Comparison of ENCODE assay signal across 8 cellular contexts in genomic region chr19:1408300-1409203, GRCh38. TPM values are rescaled to one million over a fixed set of nuclear protein-coding genes. Genes with fewer than 3 reads are reported as not detected.
DNase-seq lines count a peak whose midpoint lies in the region; ATAC-seq and TF ChIP-seq lines count a peak whose summit lies in the region.

No MANE protein-coding gene starts in this region.

- WGBS in esophagus squamous epithelium, 2 donors = 1 to 6% methylated on average over 13 to 17 of the region's 69 CpGs
- 0% methylated on average over 46 of the region's 69 CpGs; no CpG with 5 or more reads in 1 of the 2 donors for WGBS in transverse colon (ENCODE audit: low coverage in 1 of 2), 2 donors

- H3K36me3 ChIP-seq in esophagus squamous epithelium = peaks cover 0 to 17% (median 0%) of the 10 kb centered on the region in 3 donors
- H3K36me3 ChIP-seq in transverse colon = no peaks in the 10 kb centered on the region

- H3K9me3 Mint-ChIP-seq in activated T-cell treated with anti-CD3 and anti-CD28 coated beads, Interleukin-2, amount 50 U/mL, for 4 hours = no peaks in the 10 kb centered on the region
- H3K9me3 Mint-ChIP-seq in nephron progenitor cell = no peaks in the 10 kb centered on the region

- H3K27ac ChIP-seq in esophagus squamous epithelium (peak overlapping the region; percentile 96 to 100 (median 98)), transverse colon (peak overlapping the region; percentile 95 to 99 (median 97))

- in situ Hi-C loops in transverse colon (cut with MboI; ENCODE audit: low pct_ligation_motif_present in 1 of 4, low pct_unique_long_range_greater_than_20kb in 1 of 4, low sequenced_read_pairs in 3 of 4) = no loop called here

- no peaks in the 10 kb centered on the region for H3K9me3 ChIP-seq in esophagus squamous epithelium
- no peaks in the 10 kb centered on the region for H3K9me3 ChIP-seq in transverse colon

- peak overlapping the region; percentile 88 for H3K27ac Mint-ChIP-seq in nephron progenitor cell

- H3K27me3 Mint-ChIP-seq in activated T-cell treated with anti-CD3 and anti-CD28 coated beads, Interleukin-2, amount 50 U/mL, for 4 hours (ENCODE audit: low read depth) = peaks cover 2% of the 10 kb centered on the region
- H3K27me3 Mint-ChIP-seq in nephron progenitor cell (ENCODE audit: low read depth, poor library complexity) = peaks cover 26% of the 10 kb centered on the region

- H3K27me3 ChIP-seq in esophagus squamous epithelium (no peaks in the 10 kb centered on the region), transverse colon (peaks cover 6% of the 10 kb centered on the region)

- H3K4me3 Mint-ChIP-seq in activated T-cell treated with anti-CD3 and anti-CD28 coated beads, Interleukin-2, amount 50 U/mL, for 4 hours = peak overlapping the region; percentile 96
- H3K4me3 Mint-ChIP-seq in nephron progenitor cell = peak overlapping the region; percentile 91

- H3K4me3 ChIP-seq in GM12865 (ENCODE audit: low read depth, low read length) = peak overlapping the region; percentile 95
- H3K4me3 ChIP-seq in esophagus squamous epithelium = peak overlapping the region; percentile 92 to 99 (median 96)
- H3K4me3 ChIP-seq in transverse colon = peak overlapping the region; percentile 79 to 99 (median 96)

- no peak for TF ChIP-seq EP300 in transverse colon (IDR thresholded peaks at IDR 0.05; ENCODE audit: low read depth)

- H3K4me1 ChIP-seq in esophagus squamous epithelium = peaks cover 50 to 71% (median 56%) of the 10 kb centered on the region in 3 donors
- H3K4me1 ChIP-seq in transverse colon = peaks cover 29 to 54% (median 46%) of the 10 kb centered on the region in 4 donors

- DNase-seq in GM12865 (ENCODE audit: low read depth) = peak; percentile 62
- peak; percentile 57 for DNase-seq in NAMALWA (ENCODE audit: low spot score)
- peak; percentile 50 for DNase-seq in activated T-cell treated with anti-CD3 and anti-CD28 coated beads, Interleukin-2, amount 50 U/mL, for 4 hours
- no peak for DNase-seq in esophagus squamous epithelium (lab: John Stamatoyannopoulos, UW)
- peak; percentile 65 for DNase-seq in nephron progenitor cell
- DNase-seq in transverse colon = peak; percentile 55
- no peak for DNase-seq in cerebellar nuclear complex (lab: John Stamatoyannopoulos, UW)

- intact Hi-C loops in esophagus squamous epithelium (cut with DNase I) = loop anchor here (10.0 kb wide), 1 partner anchor 134 kb away; the partner anchor contains the start of gene FAM174C
- intact Hi-C loops in transverse colon (cut with DNase I; ENCODE audit: low total_unique reads) = loop anchor here (10.0 kb wide), 1 partner anchor 124 kb away; the partner anchor contains the start of gene EFNA2

- TF ChIP-seq POLR2A in esophagus squamous epithelium (IDR thresholded peaks at IDR 0.05) (peak in 1 of 4 donors; percentile 32), transverse colon (IDR thresholded peaks at IDR 0.05) (peak; percentile 59)

- TF ChIP-seq CTCF in GM12865 (IDR thresholded peaks at IDR 0.05; ENCODE audit: insufficient read depth, low read depth, low read length, missing control alignments) (no peak), esophagus squamous epithelium (IDR thresholded peaks at IDR 0.05) (no peak), nephron progenitor cell (IDR thresholded peaks at IDR 0.05) (no peak), transverse colon (IDR thresholded peaks at IDR 0.05) (peak in 1 of 5 experiments; percentile 6)

- peaks cover 51% of the 10 kb centered on the region for H3K4me1 Mint-ChIP-seq in activated T-cell treated with anti-CD3 and anti-CD28 coated beads, Interleukin-2, amount 50 U/mL, for 4 hours (ENCODE audit: low read depth)
- peaks cover 44% of the 10 kb centered on the region for H3K4me1 Mint-ChIP-seq in nephron progenitor cell

- peak; percentile 21 to 27 for ATAC-seq in activated T-cell treated with anti-CD3 and anti-CD28 coated beads, Interleukin-2, amount 50 U/mL, for 4 hours
- ATAC-seq in HG03378 (IDR thresholded peaks at IDR 0.05; ENCODE audit: unreplicated experiment) = no peak

- peaks cover 11% of the 10 kb centered on the region for H3K36me3 Mint-ChIP-seq in activated T-cell treated with anti-CD3 and anti-CD28 coated beads, Interleukin-2, amount 50 U/mL, for 4 hours (ENCODE audit: insufficient read depth)
- peaks cover 12% of the 10 kb centered on the region for H3K36me3 Mint-ChIP-seq in nephron progenitor cell (ENCODE audit: low read depth)

RNA-seq across cellular contexts. Expression of gene DAZAP1, which starts 1.2 kb away (rescaled TPM):
- total RNA-seq in activated T-cell treated with anti-CD3 and anti-CD28 coated beads, Interleukin-2, amount 50 U/mL, for 4 hours = 100 to 1,000 TPM; 296 to 322 (median 303) TPM
- total RNA-seq in esophagus squamous epithelium (10 to 100 TPM; 60.2 to 76.0 (median 69.0) TPM), transverse colon (10 to 100 TPM; 36.3 to 77.2 (median 41.6) TPM)

RNA-seq across cellular contexts. Expression of gene GAMT, which starts 7.2 kb away (rescaled TPM):
- total RNA-seq in activated T-cell treated with anti-CD3 and anti-CD28 coated beads, Interleukin-2, amount 50 U/mL, for 4 hours = 10 to 100 TPM; 16.0 to 25.9 (median 23.1) TPM
- total RNA-seq in esophagus squamous epithelium (10 to 100 TPM in 3 of 4 donors, 1 to 10 TPM in 1; 2.4 to 40.0 (median 13.1) TPM), transverse colon (1 to 10 TPM; 1.4 to 4.4 (median 2.9) TPM)

RNA-seq across cellular contexts. Expression of gene NDUFS7, which starts 24.8 kb away (rescaled TPM):
- total RNA-seq in activated T-cell treated with anti-CD3 and anti-CD28 coated beads, Interleukin-2, amount 50 U/mL, for 4 hours = 100 to 1,000 TPM; 124 to 142 (median 137) TPM
- total RNA-seq in esophagus squamous epithelium (100 to 1,000 TPM; 124 to 191 (median 165) TPM), transverse colon (100 to 1,000 TPM in 3 of 4 donors, 10 to 100 TPM in 1; 32.2 to 196 (median 156) TPM)

RNA-seq across cellular contexts. Expression of gene RPS15, which starts 29.6 kb away (rescaled TPM):
- total RNA-seq in activated T-cell treated with anti-CD3 and anti-CD28 coated beads, Interleukin-2, amount 50 U/mL, for 4 hours = 1,000 to 10,000 TPM; 2,317 to 2,484 (median 2,379) TPM
- 1,000 to 10,000 TPM; 2,502 to 3,774 (median 3,129) TPM for total RNA-seq in esophagus squamous epithelium
- total RNA-seq in transverse colon = 1,000 to 10,000 TPM; 1,367 to 2,740 (median 2,511) TPM

RNA-seq across cellular contexts. Expression of gene APC2, which starts 41.4 kb away (rescaled TPM):
- total RNA-seq in activated T-cell treated with anti-CD3 and anti-CD28 coated beads, Interleukin-2, amount 50 U/mL, for 4 hours = under 1 TPM; 0.13 to 0.45 (median 0.16) TPM
- total RNA-seq in esophagus squamous epithelium (under 1 TPM in 1 of 4 donors, not detected in 3; under 0.01 TPM), transverse colon (1 to 10 TPM in 1 of 4 donors, under 1 TPM in 3; under 0.01 to 6.0 (median 0.36) TPM)

Comparison
In these comparisons a context has a peak if more than half of its experiments do, and no peak if none do; other contexts are left out.
1. DNase-seq: peak in GM12865 (single experiment), NAMALWA (single experiment), activated T-cell treated with anti-CD3 and anti-CD28 coated beads, Interleukin-2, amount 50 U/mL, for 4 hours (single experiment), nephron progenitor cell (single experiment) and transverse colon (single experiment); none in esophagus squamous epithelium (single experiment) and cerebellar nuclear complex (0 of 2).
2. Peak in every context shown above with its lines, with median percentiles within 50 percentile points of each other: H3K4me3 ChIP-seq.